ENCODE assay signal across 8 cellular contexts in genomic region chr12:8032242-8033152, GRCh38. TPM values are rescaled to one million over a fixed set of nuclear protein-coding genes. Genes with fewer than 3 reads are reported as not detected.
DNase-seq lines count a peak whose midpoint lies in the region; ATAC-seq and TF ChIP-seq lines count a peak whose summit lies in the region.

Gene FOXJ2 (plus strand): TSS chr12:8032716. CDS start chr12:8039833, 7,117 bp downstream.

- ATAC-seq in GM21447 (IDR thresholded peaks at IDR 0.05; ENCODE audit: unreplicated experiment) (peak; percentile 53), thoracic aorta (ENCODE audit: insufficient number of reproducible peaks, low FRiP score, low read depth) (peak; percentile 53)

- H3K79me2 ChIP-seq in osteoblast (ENCODE audit: insufficient read depth, low read length), result peaks cover 54% of the 10 kb centered on the region

- H3K27ac ChIP-seq in SK-N-MC (peak within 1 kb of the TSS; percentile 82), osteoblast (ENCODE audit: low read depth, low read length) (peak within 1 kb of the TSS; percentile 88), thoracic aorta (peak within 1 kb of the TSS; percentile 97 to 99)

- H3K36me3 ChIP-seq in SK-N-MC (ENCODE audit: insufficient read depth, low read length) (no peaks in the 10 kb centered on the region), osteoblast (ENCODE audit: insufficient read depth, low read length) (no peaks in the 10 kb centered on the region), thoracic aorta (no peaks in the 10 kb centered on the region)

- H3K9me3 ChIP-seq in SK-N-MC (ENCODE audit: low read depth, low read length), result no peaks in the 10 kb centered on the region
- H3K9me3 ChIP-seq in osteoblast (ENCODE audit: low read depth, low read length), result no peaks in the 10 kb centered on the region
- H3K9me3 ChIP-seq in thoracic aorta, result no peaks in the 10 kb centered on the region

- TF ChIP-seq CTCF in osteoblast (IDR thresholded peaks at IDR 0.05; ENCODE audit: extremely low read depth, low read depth, low read length) (no peak), thoracic aorta (IDR thresholded peaks at IDR 0.05) (no peak)

- DNase-seq in DMS114 treated with DMSO at 0.1 percent for 48 hours (lab: John Stamatoyannopoulos, UW; ENCODE audit: unreplicated experiment) (peak; percentile 28), HuH-7 (ENCODE audit: low spot score) (peak; percentile 70), SK-N-MC (ENCODE audit: low read depth, low spot score) (no peak), glomerular visceral epithelial cell (ENCODE audit: extremely low spot score) (peak; percentile 74), osteoblast (ENCODE audit: insufficient read length, low spot score, missing footprints) (peak; percentile 95), thoracic aorta (ENCODE audit: low spot score) (no peak)
- peak; percentile 84 for DNase-seq in activated naive CD4-positive, alpha-beta T cell treated with anti-CD3 and anti-CD28 coated beads, Interleukin-2, amount 50 U/mL, for 16 hours

- H3K4me1 ChIP-seq in osteoblast (ENCODE audit: insufficient read depth, low read length) (peaks cover 39% of the 10 kb centered on the region), thoracic aorta (ENCODE audit: control insufficient read depth in 1 of 2, low read depth in 2 of 2) (peaks cover 34 to 47% of the 10 kb centered on the region in 2 donors)

- H3K4me3 ChIP-seq in SK-N-MC, result peak within 1 kb of the TSS; percentile 96
- peak within 1 kb of the TSS; percentile 94 for H3K4me3 ChIP-seq in osteoblast (ENCODE audit: insufficient read depth, low read length)
- peak within 1 kb of the TSS; percentile 85 for H3K4me3 ChIP-seq in thoracic aorta

- H3K9ac ChIP-seq in SK-N-MC (ENCODE audit: insufficient read length), result peak within 1 kb of the TSS; percentile 95

- peaks cover 31% of the 10 kb centered on the region for H4K20me1 ChIP-seq in osteoblast (ENCODE audit: insufficient read depth, low read length)

- H2AFZ ChIP-seq in osteoblast (ENCODE audit: low read length), result peak within 1 kb of the TSS; percentile 95

- peak within 1 kb of the TSS; percentile 99 for H3K4me2 ChIP-seq in osteoblast (ENCODE audit: insufficient read depth, low read length)

- no peaks in the 10 kb centered on the region for H3K27me3 ChIP-seq in osteoblast (ENCODE audit: insufficient read depth, low read length)
- H3K27me3 ChIP-seq in thoracic aorta (replicated peaks; ENCODE audit: insufficient read depth), result no peaks in the 10 kb centered on the region

RNA-seq across cellular contexts. Expression of gene FOXJ2, which starts in this region (rescaled TPM):
- total RNA-seq in osteoblast (10.5 and 11.2 TPM in 2 replicates), thoracic aorta (10 to 100 TPM; 25.7 to 29.6 TPM)

Comparison
In these comparisons a context has a peak if more than half of its experiments do, and no peak if none do; other contexts are left out.
1. DNase-seq: peak in DMS114 treated with DMSO at 0.1 percent for 48 hours (single experiment), HuH-7 (single experiment), activated naive CD4-positive, alpha-beta T cell treated with anti-CD3 and anti-CD28 coated beads, Interleukin-2, amount 50 U/mL, for 16 hours (single experiment), glomerular visceral epithelial cell (single experiment) and osteoblast (single experiment); none in SK-N-MC (single experiment) and thoracic aorta (single experiment).
2. Peak in every context shown above with its lines, with median percentiles within 50 percentile points of each other: H3K27ac ChIP-seq and H3K4me3 ChIP-seq.